1 cellular context compared by ENCODE assay signal in the genomic region with DNA sequence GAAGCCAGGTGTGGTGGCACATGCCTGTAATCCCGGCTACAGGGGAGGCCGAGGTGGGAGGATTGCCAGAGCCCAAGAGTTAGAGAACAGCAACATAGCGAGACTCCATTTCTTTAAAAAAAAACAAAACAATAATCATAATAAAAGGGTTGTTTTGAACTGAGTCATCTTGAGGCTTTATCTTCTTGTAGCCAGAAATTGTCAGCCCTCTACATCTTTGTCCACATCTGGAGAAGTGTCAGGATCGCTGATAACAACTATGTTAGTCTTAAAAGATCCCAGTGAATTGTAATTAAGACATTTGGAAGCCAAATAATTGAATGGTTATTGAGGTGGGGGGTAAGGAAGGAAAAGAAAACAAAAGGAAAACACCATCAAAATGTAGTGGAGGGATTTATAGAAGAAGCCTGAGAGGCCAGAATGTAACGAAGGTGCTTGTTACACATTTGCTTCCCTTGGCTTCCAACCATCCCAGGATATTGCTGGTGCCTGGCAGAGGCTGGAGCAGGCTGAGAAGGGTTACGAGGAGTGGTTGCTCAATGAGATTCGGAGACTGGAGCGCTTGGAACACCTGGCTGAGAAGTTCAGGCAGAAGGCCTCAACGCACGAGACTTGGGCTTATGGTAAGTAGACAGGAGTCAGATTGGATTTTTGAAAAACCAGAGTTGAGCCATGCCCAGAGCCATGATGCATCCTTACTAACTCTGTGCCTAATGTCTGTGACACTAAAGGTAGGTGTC.
TF ChIP-seq lines count a peak whose summit lies in the region.

No MANE protein-coding gene starts in this region.

TF ChIP-seq in GM23338, 12 proteins besides CTCF, POLR2A, EP300 and RAD21 (continued from another document):
- TF ChIP-seq, protein P1, sequence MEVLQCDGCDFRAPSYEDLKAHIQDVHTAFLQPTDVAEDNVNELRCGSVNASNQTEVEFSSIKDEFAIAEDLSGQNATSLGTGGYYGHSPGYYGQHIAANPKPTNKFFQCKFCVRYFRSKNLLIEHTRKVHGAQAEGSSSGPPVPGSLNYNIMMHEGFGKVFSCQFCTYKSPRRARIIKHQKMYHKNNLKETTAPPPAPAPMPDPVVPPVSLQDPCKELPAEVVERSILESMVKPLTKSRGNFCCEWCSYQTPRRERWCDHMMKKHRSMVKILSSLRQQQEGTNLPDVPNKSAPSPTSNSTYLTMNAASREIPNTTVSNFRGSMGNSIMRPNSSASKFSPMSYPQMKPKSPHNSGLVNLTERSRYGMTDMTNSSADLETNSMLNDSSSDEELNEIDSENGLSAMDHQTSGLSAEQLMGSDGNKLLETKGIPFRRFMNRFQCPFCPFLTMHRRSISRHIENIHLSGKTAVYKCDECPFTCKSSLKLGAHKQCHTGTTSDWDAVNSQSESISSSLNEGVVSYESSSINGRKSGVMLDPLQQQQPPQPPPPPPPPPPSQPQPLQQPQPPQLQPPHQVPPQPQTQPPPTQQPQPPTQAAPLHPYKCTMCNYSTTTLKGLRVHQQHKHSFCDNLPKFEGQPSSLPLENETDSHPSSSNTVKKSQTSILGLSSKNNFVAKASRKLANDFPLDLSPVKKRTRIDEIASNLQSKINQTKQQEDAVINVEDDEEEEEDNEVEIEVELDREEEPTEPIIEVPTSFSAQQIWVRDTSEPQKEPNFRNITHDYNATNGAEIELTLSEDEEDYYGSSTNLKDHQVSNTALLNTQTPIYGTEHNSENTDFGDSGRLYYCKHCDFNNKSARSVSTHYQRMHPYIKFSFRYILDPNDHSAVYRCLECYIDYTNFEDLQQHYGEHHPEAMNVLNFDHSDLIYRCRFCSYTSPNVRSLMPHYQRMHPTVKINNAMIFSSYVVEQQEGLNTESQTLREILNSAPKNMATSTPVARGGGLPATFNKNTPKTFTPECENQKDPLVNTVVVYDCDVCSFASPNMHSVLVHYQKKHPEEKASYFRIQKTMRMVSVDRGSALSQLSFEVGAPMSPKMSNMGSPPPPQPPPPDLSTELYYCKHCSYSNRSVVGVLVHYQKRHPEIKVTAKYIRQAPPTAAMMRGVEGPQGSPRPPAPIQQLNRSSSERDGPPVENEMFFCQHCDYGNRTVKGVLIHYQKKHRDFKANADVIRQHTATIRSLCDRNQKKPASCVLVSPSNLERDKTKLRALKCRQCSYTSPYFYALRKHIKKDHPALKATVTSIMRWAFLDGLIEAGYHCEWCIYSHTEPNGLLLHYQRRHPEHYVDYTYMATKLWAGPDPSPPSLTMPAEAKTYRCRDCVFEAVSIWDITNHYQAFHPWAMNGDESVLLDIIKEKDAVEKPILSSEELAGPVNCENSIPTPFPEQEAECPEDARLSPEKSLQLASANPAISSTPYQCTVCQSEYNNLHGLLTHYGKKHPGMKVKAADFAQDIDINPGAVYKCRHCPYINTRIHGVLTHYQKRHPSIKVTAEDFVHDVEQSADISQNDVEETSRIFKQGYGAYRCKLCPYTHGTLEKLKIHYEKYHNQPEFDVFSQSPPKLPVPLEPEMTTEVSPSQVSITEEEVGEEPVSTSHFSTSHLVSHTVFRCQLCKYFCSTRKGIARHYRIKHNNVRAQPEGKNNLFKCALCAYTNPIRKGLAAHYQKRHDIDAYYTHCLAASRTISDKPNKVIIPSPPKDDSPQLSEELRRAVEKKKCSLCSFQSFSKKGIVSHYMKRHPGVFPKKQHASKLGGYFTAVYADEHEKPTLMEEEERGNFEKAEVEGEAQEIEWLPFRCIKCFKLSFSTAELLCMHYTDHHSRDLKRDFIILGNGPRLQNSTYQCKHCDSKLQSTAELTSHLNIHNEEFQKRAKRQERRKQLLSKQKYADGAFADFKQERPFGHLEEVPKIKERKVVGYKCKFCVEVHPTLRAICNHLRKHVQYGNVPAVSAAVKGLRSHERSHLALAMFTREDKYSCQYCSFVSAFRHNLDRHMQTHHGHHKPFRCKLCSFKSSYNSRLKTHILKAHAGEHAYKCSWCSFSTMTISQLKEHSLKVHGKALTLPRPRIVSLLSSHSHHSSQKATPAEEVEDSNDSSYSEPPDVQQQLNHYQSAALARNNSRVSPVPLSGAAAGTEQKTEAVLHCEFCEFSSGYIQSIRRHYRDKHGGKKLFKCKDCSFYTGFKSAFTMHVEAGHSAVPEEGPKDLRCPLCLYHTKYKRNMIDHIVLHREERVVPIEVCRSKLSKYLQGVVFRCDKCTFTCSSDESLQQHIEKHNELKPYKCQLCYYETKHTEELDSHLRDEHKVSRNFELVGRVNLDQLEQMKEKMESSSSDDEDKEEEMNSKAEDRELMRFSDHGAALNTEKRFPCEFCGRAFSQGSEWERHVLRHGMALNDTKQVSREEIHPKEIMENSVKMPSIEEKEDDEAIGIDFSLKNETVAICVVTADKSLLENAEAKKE (CRISPR knock-in tag; IDR thresholded peaks at IDR 0.05): no peak
- TF ChIP-seq EZH2phosphoT487 (IDR thresholded peaks at IDR 0.05; ENCODE audit: unreplicated experiment): no peak
- no peak for TF ChIP-seq ZNF114 (CRISPR knock-in tag; IDR thresholded peaks at IDR 0.05)
- no peak for TF ChIP-seq CREB1 (CRISPR knock-in tag; IDR thresholded peaks at IDR 0.05; ENCODE audit: low read depth)
